Comparison of ENCODE assay signal across 33 cellular contexts in genomic region chr2:27314709-27315108, GRCh38. TPM values are rescaled to one million over a fixed set of nuclear protein-coding genes. Genes with fewer than 3 reads are reported as not detected.
"Had no signal": no experiment of that assay in that cellular context is flagged by ENCODE, and none has a peak within 500 bp of the region (broad histone marks: within the 10 kb centered on the region; RNA-seq: fewer than 3 reads in every experiment).

No MANE protein-coding gene starts in this region.

- H3K4me1 ChIP-seq: ascending aorta had no signal

- FAIRE-seq: bronchial epithelial cell, TTC549 had no signal

- H3K27me3 ChIP-seq: ascending aorta, body of pancreas had no signal

- H3K27ac ChIP-seq: ascending aorta, body of pancreas, KMS-11, SK-N-MC had no signal

- H3K4me3 ChIP-seq: ascending aorta, body of pancreas, SK-N-MC had no signal

- DNase-seq: activated B cell treated with CpG ODN at 0.5 μM for 24 hours; activated CD4-positive, alpha-beta T cell treated with anti-CD3 and anti-CD28 coated beads for 1 hour; activated CD4-positive, alpha-beta T cell treated with anti-CD3 and anti-CD28 coated beads, Interleukin-2, amount 10 ng/mL, durations not matched to agents 24 days and 14 days; activated CD4-positive, alpha-beta T cell treated with anti-CD3 and anti-CD28 coated beads, Interleukin-2, amount 50 U/mL, for 48 hours; activated CD8-positive, alpha-beta memory T cell treated with anti-CD3 and anti-CD28 coated beads, Interleukin-2, amount 10 ng/mL, durations not matched to agents 7 days and 5 days; activated effector memory CD4-positive, alpha-beta T cell treated with anti-CD3 and anti-CD28 coated beads, Interleukin-2, amount 50 U/mL, for 16 hours; activated naive CD4-positive, alpha-beta T cell treated with Interleukin-2 at 50 U/mL for 16 hours; activated naive CD8-positive, alpha-beta T cell treated with anti-CD3 and anti-CD28 coated beads, Interleukin-2, amount 50 U/mL, for 24 hours; activated T-cell treated with anti-CD3 and anti-CD28 coated beads, Interleukin-2, amount 50 U/mL, for 24 hours; amniotic stem cell; body of pancreas; MM.1S; NCI-H1105; NCI-H1436; NCI-H187; NCI-H2081; NCI-H446; NCI-H524; OCI-M1; RPMI8226; T-cell; T-helper 2 cell; T1000 had no signal

- H3K9me3 ChIP-seq: ascending aorta, body of pancreas had no signal

- ATAC-seq: activated CD8-positive, alpha-beta memory T cell treated with anti-CD3 and anti-CD28 coated beads, Interleukin-2, amount 10 ng/mL, durations not matched to agents 7 days and 5 days; activated naive CD4-positive, alpha-beta T cell treated with anti-CD3 and anti-CD28 coated beads, Interleukin-2, amount 50 U/mL, for 72 hours; activated naive CD8-positive, alpha-beta T cell treated with anti-CD3 and anti-CD28 coated beads, Interleukin-2, amount 50 U/mL, for 24 hours; body of pancreas; Panc1; Right ventricle myocardium inferior; T-cell had no signal

- H3K9ac ChIP-seq: KMS-11 had no signal

- H3K4me2 ChIP-seq: KMS-11 had no signal

RNA-seq across cellular contexts. Expression of gene UCN, which starts 6.5 kb away (rescaled TPM):
- total RNA-seq: ascending aorta had no signal

RNA-seq across cellular contexts. Expression of gene TRIM54, which starts 32.5 kb away (rescaled TPM):
- total RNA-seq: activated B cell treated with CpG ODN at 0.5 μM for 24 hours; activated naive CD4-positive, alpha-beta T cell treated with anti-CD3 and anti-CD28 coated beads, Interleukin-2, amount 50 U/mL, for 72 hours; ascending aorta; bronchial epithelial cell; T-cell had no signal
- polyA plus RNA-seq: IgD-negative memory B cell had no signal

RNA-seq across cellular contexts. Expression of gene DNAJC5G, which starts 39.5 kb away (rescaled TPM):
- total RNA-seq: activated B cell treated with CpG ODN at 0.5 μM for 24 hours; activated CD4-positive, alpha-beta T cell treated with anti-CD3 and anti-CD28 coated beads, Interleukin-2, amount 10 ng/mL, durations not matched to agents 24 days and 14 days; activated CD8-positive, alpha-beta memory T cell treated with anti-CD3 and anti-CD28 coated beads, Interleukin-2, amount 10 ng/mL, durations not matched to agents 7 days and 5 days; activated naive CD4-positive, alpha-beta T cell treated with anti-CD3 and anti-CD28 coated beads, Interleukin-2, amount 50 U/mL, for 72 hours; activated T-helper 1 cell treated with anti-CD3 and anti-CD28 coated beads, Interleukin-12 subunit alpha, Interleukin-12 subunit beta, Interleukin-2, Interleukin-4 antibody, amounts not matched to agents 30 ng/mL and 10 ng/mL and 1 ng/mL, durations not matched to agents 14 hours and 24 hours and 36 hours; ascending aorta; bronchial epithelial cell; T-cell had no signal
- polyA plus RNA-seq: IgD-negative memory B cell had no signal
